In genomic region chr14:67666733-67667132, GRCh38 we compare ENCODE assay signal across 3 cellular contexts.
TF ChIP-seq lines count a peak whose summit lies in the region.

No MANE protein-coding gene starts in this region.

TF ChIP-seq in SK-N-SH treated with all-trans-retinoic acid at 6 μM for 48 hours, 23 proteins besides CTCF, POLR2A, EP300 and RAD21 (continued from another document):
- TF ChIP-seq BACH2 (CRISPR knock-in tag; IDR thresholded peaks at IDR 0.05; ENCODE audit: borderline replicate concordance): no peak
- TF ChIP-seq ESRRG (CRISPR knock-in tag; IDR thresholded peaks at IDR 0.05): no peak
- no peak for TF ChIP-seq ZC3H10 (CRISPR knock-in tag; IDR thresholded peaks at IDR 0.05)
- TF ChIP-seq, protein P1, sequence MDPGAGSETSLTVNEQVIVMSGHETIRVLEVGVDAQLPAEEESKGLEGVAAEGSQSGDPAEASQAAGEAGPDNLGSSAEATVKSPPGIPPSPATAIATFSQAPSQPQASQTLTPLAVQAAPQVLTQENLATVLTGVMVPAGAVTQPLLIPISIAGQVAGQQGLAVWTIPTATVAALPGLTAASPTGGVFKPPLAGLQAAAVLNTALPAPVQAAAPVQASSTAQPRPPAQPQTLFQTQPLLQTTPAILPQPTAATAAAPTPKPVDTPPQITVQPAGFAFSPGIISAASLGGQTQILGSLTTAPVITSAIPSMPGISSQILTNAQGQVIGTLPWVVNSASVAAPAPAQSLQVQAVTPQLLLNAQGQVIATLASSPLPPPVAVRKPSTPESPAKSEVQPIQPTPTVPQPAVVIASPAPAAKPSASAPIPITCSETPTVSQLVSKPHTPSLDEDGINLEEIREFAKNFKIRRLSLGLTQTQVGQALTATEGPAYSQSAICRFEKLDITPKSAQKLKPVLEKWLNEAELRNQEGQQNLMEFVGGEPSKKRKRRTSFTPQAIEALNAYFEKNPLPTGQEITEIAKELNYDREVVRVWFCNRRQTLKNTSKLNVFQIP (CRISPR knock-in tag; IDR thresholded peaks at IDR 0.05; ENCODE audit: borderline replicate concordance, low read depth): no peak
TF ChIP-seq in SK-N-SH treated with all-trans-retinoic acid at 6 μM for 48 hours: peak in this region for 0.

TF ChIP-seq in SK-N-SH, 30 proteins besides CTCF, POLR2A, EP300 and RAD21 (continued from another document):
- TF ChIP-seq, protein P2, sequence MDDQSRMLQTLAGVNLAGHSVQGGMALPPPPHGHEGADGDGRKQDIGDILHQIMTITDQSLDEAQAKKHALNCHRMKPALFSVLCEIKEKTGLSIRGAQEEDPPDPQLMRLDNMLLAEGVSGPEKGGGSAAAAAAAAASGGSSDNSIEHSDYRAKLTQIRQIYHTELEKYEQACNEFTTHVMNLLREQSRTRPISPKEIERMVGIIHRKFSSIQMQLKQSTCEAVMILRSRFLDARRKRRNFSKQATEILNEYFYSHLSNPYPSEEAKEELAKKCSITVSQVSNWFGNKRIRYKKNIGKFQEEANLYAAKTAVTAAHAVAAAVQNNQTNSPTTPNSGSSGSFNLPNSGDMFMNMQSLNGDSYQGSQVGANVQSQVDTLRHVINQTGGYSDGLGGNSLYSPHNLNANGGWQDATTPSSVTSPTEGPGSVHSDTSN (IDR thresholded peaks at IDR 0.05): no peak
- TF ChIP-seq FOXJ3 (CRISPR knock-in tag; IDR thresholded peaks at IDR 0.05): no peak
- TF ChIP-seq TCF12 (IDR thresholded peaks at IDR 0.05): no peak
- TF ChIP-seq FOXM1 (IDR thresholded peaks at IDR 0.05; ENCODE audit: low read depth): no peak
- TF ChIP-seq GABPA (IDR thresholded peaks at IDR 0.05; ENCODE audit: low read depth): no peak
- no peak for TF ChIP-seq POLR2AphosphoS5 (IDR thresholded peaks at IDR 0.05; ENCODE audit: low read depth, low read length)
- TF ChIP-seq, protein P3, sequence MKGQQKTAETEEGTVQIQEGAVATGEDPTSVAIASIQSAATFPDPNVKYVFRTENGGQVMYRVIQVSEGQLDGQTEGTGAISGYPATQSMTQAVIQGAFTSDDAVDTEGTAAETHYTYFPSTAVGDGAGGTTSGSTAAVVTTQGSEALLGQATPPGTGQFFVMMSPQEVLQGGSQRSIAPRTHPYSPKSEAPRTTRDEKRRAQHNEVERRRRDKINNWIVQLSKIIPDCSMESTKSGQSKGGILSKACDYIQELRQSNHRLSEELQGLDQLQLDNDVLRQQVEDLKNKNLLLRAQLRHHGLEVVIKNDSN (IDR thresholded peaks at IDR 0.05; ENCODE audit: borderline replicate concordance, low read depth): no peak
- TF ChIP-seq IRF3 (IDR thresholded peaks at IDR 0.05; ENCODE audit: low read depth, low read length): no peak
- TF ChIP-seq CHD2 (IDR thresholded peaks at IDR 0.05; ENCODE audit: low read length, partially characterized antibody): no peak
- TF ChIP-seq NRF1 (IDR thresholded peaks at IDR 0.05; ENCODE audit: low read depth, low read length): no peak

TF ChIP-seq in GM23338, 12 proteins besides CTCF, POLR2A, EP300 and RAD21 (continued from another document):
- TF ChIP-seq, protein P4, sequence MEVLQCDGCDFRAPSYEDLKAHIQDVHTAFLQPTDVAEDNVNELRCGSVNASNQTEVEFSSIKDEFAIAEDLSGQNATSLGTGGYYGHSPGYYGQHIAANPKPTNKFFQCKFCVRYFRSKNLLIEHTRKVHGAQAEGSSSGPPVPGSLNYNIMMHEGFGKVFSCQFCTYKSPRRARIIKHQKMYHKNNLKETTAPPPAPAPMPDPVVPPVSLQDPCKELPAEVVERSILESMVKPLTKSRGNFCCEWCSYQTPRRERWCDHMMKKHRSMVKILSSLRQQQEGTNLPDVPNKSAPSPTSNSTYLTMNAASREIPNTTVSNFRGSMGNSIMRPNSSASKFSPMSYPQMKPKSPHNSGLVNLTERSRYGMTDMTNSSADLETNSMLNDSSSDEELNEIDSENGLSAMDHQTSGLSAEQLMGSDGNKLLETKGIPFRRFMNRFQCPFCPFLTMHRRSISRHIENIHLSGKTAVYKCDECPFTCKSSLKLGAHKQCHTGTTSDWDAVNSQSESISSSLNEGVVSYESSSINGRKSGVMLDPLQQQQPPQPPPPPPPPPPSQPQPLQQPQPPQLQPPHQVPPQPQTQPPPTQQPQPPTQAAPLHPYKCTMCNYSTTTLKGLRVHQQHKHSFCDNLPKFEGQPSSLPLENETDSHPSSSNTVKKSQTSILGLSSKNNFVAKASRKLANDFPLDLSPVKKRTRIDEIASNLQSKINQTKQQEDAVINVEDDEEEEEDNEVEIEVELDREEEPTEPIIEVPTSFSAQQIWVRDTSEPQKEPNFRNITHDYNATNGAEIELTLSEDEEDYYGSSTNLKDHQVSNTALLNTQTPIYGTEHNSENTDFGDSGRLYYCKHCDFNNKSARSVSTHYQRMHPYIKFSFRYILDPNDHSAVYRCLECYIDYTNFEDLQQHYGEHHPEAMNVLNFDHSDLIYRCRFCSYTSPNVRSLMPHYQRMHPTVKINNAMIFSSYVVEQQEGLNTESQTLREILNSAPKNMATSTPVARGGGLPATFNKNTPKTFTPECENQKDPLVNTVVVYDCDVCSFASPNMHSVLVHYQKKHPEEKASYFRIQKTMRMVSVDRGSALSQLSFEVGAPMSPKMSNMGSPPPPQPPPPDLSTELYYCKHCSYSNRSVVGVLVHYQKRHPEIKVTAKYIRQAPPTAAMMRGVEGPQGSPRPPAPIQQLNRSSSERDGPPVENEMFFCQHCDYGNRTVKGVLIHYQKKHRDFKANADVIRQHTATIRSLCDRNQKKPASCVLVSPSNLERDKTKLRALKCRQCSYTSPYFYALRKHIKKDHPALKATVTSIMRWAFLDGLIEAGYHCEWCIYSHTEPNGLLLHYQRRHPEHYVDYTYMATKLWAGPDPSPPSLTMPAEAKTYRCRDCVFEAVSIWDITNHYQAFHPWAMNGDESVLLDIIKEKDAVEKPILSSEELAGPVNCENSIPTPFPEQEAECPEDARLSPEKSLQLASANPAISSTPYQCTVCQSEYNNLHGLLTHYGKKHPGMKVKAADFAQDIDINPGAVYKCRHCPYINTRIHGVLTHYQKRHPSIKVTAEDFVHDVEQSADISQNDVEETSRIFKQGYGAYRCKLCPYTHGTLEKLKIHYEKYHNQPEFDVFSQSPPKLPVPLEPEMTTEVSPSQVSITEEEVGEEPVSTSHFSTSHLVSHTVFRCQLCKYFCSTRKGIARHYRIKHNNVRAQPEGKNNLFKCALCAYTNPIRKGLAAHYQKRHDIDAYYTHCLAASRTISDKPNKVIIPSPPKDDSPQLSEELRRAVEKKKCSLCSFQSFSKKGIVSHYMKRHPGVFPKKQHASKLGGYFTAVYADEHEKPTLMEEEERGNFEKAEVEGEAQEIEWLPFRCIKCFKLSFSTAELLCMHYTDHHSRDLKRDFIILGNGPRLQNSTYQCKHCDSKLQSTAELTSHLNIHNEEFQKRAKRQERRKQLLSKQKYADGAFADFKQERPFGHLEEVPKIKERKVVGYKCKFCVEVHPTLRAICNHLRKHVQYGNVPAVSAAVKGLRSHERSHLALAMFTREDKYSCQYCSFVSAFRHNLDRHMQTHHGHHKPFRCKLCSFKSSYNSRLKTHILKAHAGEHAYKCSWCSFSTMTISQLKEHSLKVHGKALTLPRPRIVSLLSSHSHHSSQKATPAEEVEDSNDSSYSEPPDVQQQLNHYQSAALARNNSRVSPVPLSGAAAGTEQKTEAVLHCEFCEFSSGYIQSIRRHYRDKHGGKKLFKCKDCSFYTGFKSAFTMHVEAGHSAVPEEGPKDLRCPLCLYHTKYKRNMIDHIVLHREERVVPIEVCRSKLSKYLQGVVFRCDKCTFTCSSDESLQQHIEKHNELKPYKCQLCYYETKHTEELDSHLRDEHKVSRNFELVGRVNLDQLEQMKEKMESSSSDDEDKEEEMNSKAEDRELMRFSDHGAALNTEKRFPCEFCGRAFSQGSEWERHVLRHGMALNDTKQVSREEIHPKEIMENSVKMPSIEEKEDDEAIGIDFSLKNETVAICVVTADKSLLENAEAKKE (CRISPR knock-in tag; IDR thresholded peaks at IDR 0.05): no peak
- TF ChIP-seq POLR2AphosphoS5 (IDR thresholded peaks at IDR 0.05; ENCODE audit: low read depth): no peak
